Comparison of ENCODE assay signal across 11 cellular contexts in genomic region chr2:43057026-43057741, GRCh38.
DNase-seq lines count a peak whose midpoint lies in the region; ATAC-seq and TF ChIP-seq lines count a peak whose summit lies in the region.
"Had no signal": no experiment of that assay in that cellular context is flagged by ENCODE, and none has a peak within 500 bp of the region (broad histone marks: within the 10 kb centered on the region; RNA-seq: fewer than 3 reads in every experiment).

No MANE protein-coding gene starts in this region.

- no peak overlapping the region for H2BK20ac ChIP-seq in H9 (ENCODE audit: low read depth, low read length, poor library complexity, severe bottlenecking)

- no peak overlapping the region for H3K4me3 ChIP-seq in PC-3 (ENCODE audit: low read length)
- H3K4me3 ChIP-seq in heart right ventricle: no peak overlapping the region

- H3K4ac ChIP-seq in H9 (ENCODE audit: low read depth, low read length): no peak overlapping the region

- H3K36me3 ChIP-seq in PC-3 (ENCODE audit: low read depth, low read length) (no peaks in the 10 kb centered on the region), heart right ventricle (no peaks in the 10 kb centered on the region)

- H3K9ac ChIP-seq in H9 (ENCODE audit: extremely low read depth, insufficient read length, low read length) (no peak overlapping the region), PC-3 (ENCODE audit: low read length) (no peak overlapping the region)

- H3K79me2 ChIP-seq in H9 (ENCODE audit: insufficient read depth, low read length) (no peaks in the 10 kb centered on the region), PC-3 (ENCODE audit: low read length) (no peaks in the 10 kb centered on the region)

- H2BK120ac ChIP-seq in H9 (ENCODE audit: low read depth, low read length, poor library complexity, severe bottlenecking): no peak overlapping the region

- POLR2A ChIA-PET in PC-3 (lab: Charles Lee; ENCODE audit: unreplicated experiment): no interaction called here

- H3F3A ChIP-seq in PC-3 (ENCODE audit: low read length, unreplicated experiment): no peaks in the 10 kb centered on the region

- intact Hi-C loops in PC-3 (cut with micrococcal nuclease) (no loop called here), heart right ventricle (cut with DNase I) (loop anchor here in 1 of 10 donors (5.0 kb wide), 1 partner anchor 45 kb away; no protein-coding TSS in a partner anchor)

- CTCF ChIA-PET in PC-3 (lab: Charles Lee): no interaction called here

- H2BK5ac ChIP-seq in H9 (ENCODE audit: insufficient read length, low read length): no peak overlapping the region

- H3K36me3 Mint-ChIP-seq in H9 (ENCODE audit: insufficient read depth in 1 of 3, low read depth in 3 of 3) (peaks cover 3 to 5% (median 4%) of the 10 kb centered on the region in 3 experiments; a peak in 6 of 7 replicates), progenitor cell of endocrine pancreas (ENCODE audit: insufficient read depth) (peaks cover 4% of the 10 kb centered on the region)

- no peak overlapping the region for H2AFZ ChIP-seq in H9 (ENCODE audit: low read length)
- H2AFZ ChIP-seq in PC-3 (ENCODE audit: low read length): no peak overlapping the region

- H3K4me2 ChIP-seq in H9 (ENCODE audit: insufficient read depth, insufficient read length, low read length) (no peak overlapping the region), PC-3 (ENCODE audit: low read length) (no peak overlapping the region)

- BruUV-seq in PC-3 (replicated peaks; lab: Mats Ljungman, UMichigan): no TSS peak

- no peaks in the 10 kb centered on the region for H3K9me3 ChIP-seq in H9 (ENCODE audit: control insufficient read depth, low read depth, low read length)
- H3K9me3 ChIP-seq in PC-3 (ENCODE audit: low read length): peaks cover 3% of the 10 kb centered on the region; the same call in 1 of the 2 replicates
- peaks cover 0 to 18% (median 0%) of the 10 kb centered on the region in 11 donors for H3K9me3 ChIP-seq in heart right ventricle

- H3K4me1 ChIP-seq in H9 (ENCODE audit: insufficient read depth, low read length): no peaks in the 10 kb centered on the region; the same call in 1 of the 2 replicates
- H3K4me1 ChIP-seq in PC-3 (ENCODE audit: insufficient read depth, low read length): peaks cover 12% of the 10 kb centered on the region
- peaks cover 0 to 49% (median 28%) of the 10 kb centered on the region in 9 donors for H3K4me1 ChIP-seq in heart right ventricle

- peak overlapping the region; percentile 44; the same call in 1 of the 2 replicates for H3K14ac ChIP-seq in H9 (ENCODE audit: insufficient read depth, low read length)

- H3K27ac Mint-ChIP-seq in H9: peak overlapping the region in 2 of 3 experiments; percentile 24 to 85; a peak in 1 of 7 replicates
- H3K27ac Mint-ChIP-seq in progenitor cell of endocrine pancreas: peak overlapping the region; percentile 43

- H3T11ph ChIP-seq in H9 (ENCODE audit: low read length): no peak overlapping the region

- H4K5ac ChIP-seq in H9 (ENCODE audit: insufficient read length, low read depth, low read length): no peak overlapping the region

- H3K23me2 ChIP-seq in H9 (ENCODE audit: insufficient read length, low read depth, low read length, poor library complexity, severe bottlenecking): no peaks in the 10 kb centered on the region

- H4K91ac ChIP-seq in H9 (ENCODE audit: insufficient read length, low read depth, low read length): no peak overlapping the region

- H3K18ac ChIP-seq in H9 (ENCODE audit: insufficient read length, low read depth, low read length): no peak overlapping the region

- H4K8ac ChIP-seq in H9 (replicated peaks; ENCODE audit: insufficient read length, low read depth, low read length): no peak overlapping the region

- H3K27ac ChIP-seq in H9 (ENCODE audit: insufficient read length, low read depth, low read length): no peak overlapping the region
- H3K27ac ChIP-seq in PC-3 (ENCODE audit: low read length): no peak overlapping the region
- H3K27ac ChIP-seq in heart right ventricle: no peak overlapping the region

- no peak overlapping the region for H2BK12ac ChIP-seq in H9 (ENCODE audit: insufficient read length, low read depth, low read length)

- H3K27me3 Mint-ChIP-seq in H9 (ENCODE audit: low read depth): peaks cover 1% of the 10 kb centered on the region; the same call in 1 of the 2 replicates
- peaks cover 4% of the 10 kb centered on the region for H3K27me3 Mint-ChIP-seq in progenitor cell of endocrine pancreas

- DNase-seq in H9 (no peak), PC-3 (peak; percentile 23), heart right ventricle (peak in 1 of 2 donors; percentile 70), progenitor cell of endocrine pancreas (ENCODE audit: low spot score, unreplicated experiment) (no peak), LoVo (ENCODE audit: low spot score) (no peak)
- DNase-seq in stimulated activated naive CD8-positive, alpha-beta T cell treated with anti-CD3 and anti-CD28 coated beads, Interleukin-15, Interleukin-2, amounts not matched to agents 100 U/mL and 50 U/mL, for 24 hours: no peak
- no peak for DNase-seq in activated CD4-positive, alpha-beta T cell treated with anti-CD3 and anti-CD28 coated beads for 48 hours
- DNase-seq in activated CD4-positive, alpha-beta T cell treated with anti-CD3 and anti-CD28 coated beads, Interleukin-2, amount 50 U/mL, for 4 hours: no peak
- DNase-seq: NCI-H526, retina, T-helper 1 cell had no signal

- H3K4me1 Mint-ChIP-seq in H9 (peaks cover 13 to 25% of the 10 kb centered on the region in 2 experiments), progenitor cell of endocrine pancreas (ENCODE audit: low read depth) (peaks cover 34% of the 10 kb centered on the region)

- no peaks in the 10 kb centered on the region for H4K20me1 ChIP-seq in H9 (ENCODE audit: control insufficient read depth, insufficient read depth, insufficient read length)
- no peaks in the 10 kb centered on the region for H4K20me1 ChIP-seq in PC-3 (ENCODE audit: low read length)

- no peak overlapping the region for H2BK15ac ChIP-seq in H9 (ENCODE audit: low read depth, low read length)

- H2AK5ac ChIP-seq in H9 (ENCODE audit: insufficient read length, low read length): no peak overlapping the region

- no peak overlapping the region for H3K56ac ChIP-seq in H9 (ENCODE audit: insufficient read length, low read depth, low read length)

- WGBS in H9 (ENCODE audit: extremely low coverage, insufficient read length, low lambda C conversion rate): no CpG with 5 or more reads among the region's 16 CpGs
- WGBS in heart right ventricle, 2 donors: 74 to 76% methylated on average over 16 of the region's 16 CpGs

- H3K79me1 ChIP-seq in H9 (ENCODE audit: insufficient read depth, low read depth, low read length, poor library complexity, severe bottlenecking): no peaks in the 10 kb centered on the region

- peak overlapping the region in 1 of 2 experiments; percentile 24; a peak in 1 of 5 replicates for H3K4me3 Mint-ChIP-seq in H9
- no peak overlapping the region for H3K4me3 Mint-ChIP-seq in progenitor cell of endocrine pancreas (ENCODE audit: low read depth)

- ATAC-seq in PC-3: no peak
- peak in 6 of 8 donors; percentile 27 to 74 (median 61) for ATAC-seq in heart right ventricle
- ATAC-seq in stimulated activated naive CD8-positive, alpha-beta T cell treated with anti-CD3 and anti-CD28 coated beads, Interleukin-15, Interleukin-2, amounts not matched to agents 100 U/mL and 50 U/mL, for 24 hours: no peak

- H3K27me3 ChIP-seq in H9 (ENCODE audit: insufficient read depth, low read length) (no peaks in the 10 kb centered on the region), PC-3 (ENCODE audit: low read length) (no peaks in the 10 kb centered on the region), heart right ventricle (no peaks in the 10 kb centered on the region)

- TF ChIP-seq CTCF in H9 (conservative IDR thresholded peaks at IDR 0.05) (no peak), PC-3 (conservative IDR thresholded peaks at IDR 0.05; ENCODE audit: low read depth, low read length) (no peak), heart right ventricle (IDR thresholded peaks at IDR 0.05) (no peak), progenitor cell of endocrine pancreas (IDR thresholded peaks at IDR 0.05; ENCODE audit: unreplicated experiment) (no peak)

- peaks cover 4 to 12% of the 10 kb centered on the region in 2 experiments for H3K9me3 Mint-ChIP-seq in H9
- H3K9me3 Mint-ChIP-seq in progenitor cell of endocrine pancreas (ENCODE audit: low read depth): peaks cover 9% of the 10 kb centered on the region

- no peak overlapping the region for H3K23ac ChIP-seq in H9 (ENCODE audit: insufficient read length, low read depth, low read length)

- H3K9me2 ChIP-seq in PC-3 (replicated peaks; ENCODE audit: low read length): no peaks in the 10 kb centered on the region

Comparison
In these comparisons a context has a peak if more than half of its experiments do, and no peak if none do; other contexts are left out.
1. ATAC-seq: peak in heart right ventricle (6 of 8); none in PC-3 (single experiment) and stimulated activated naive CD8-positive, alpha-beta T cell treated with anti-CD3 and anti-CD28 coated beads, Interleukin-15, Interleukin-2, amounts not matched to agents 100 U/mL and 50 U/mL, for 24 hours (single experiment).